ENCODE assay signal across 9 cellular contexts in genomic region chr2:159617651-159618050, GRCh38. TPM values are rescaled to one million over a fixed set of nuclear protein-coding genes. Genes with fewer than 3 reads are reported as not detected.
DNase-seq lines count a peak whose midpoint lies in the region; ATAC-seq and TF ChIP-seq lines count a peak whose summit lies in the region.
"Had no signal": no experiment of that assay in that cellular context is flagged by ENCODE, and none has a peak within 500 bp of the region (broad histone marks: within the 10 kb centered on the region; RNA-seq: fewer than 3 reads in every experiment).

No MANE protein-coding gene starts in this region.

- DNase-seq in M059J (ENCODE audit: low read depth), result peak; percentile 53
- DNase-seq in SK-N-DZ (ENCODE audit: low spot score), result peak; percentile 67
- peak; percentile 44 for DNase-seq in iris pigment epithelial cell (ENCODE audit: low read depth)
- no peak for DNase-seq in activated T-cell treated with anti-CD3 and anti-CD28 coated beads, Interleukin-2, amount 50 U/mL, for 72 hours
- DNase-seq in naive thymus-derived CD8-positive, alpha-beta T cell, result no peak
- no peak for DNase-seq in SIG-M5 treated with dmso at 0.1 percent for 504 hours (lab: John Stamatoyannopoulos, UW; ENCODE audit: unreplicated experiment)
- no peak for DNase-seq in activated CD4-positive, alpha-beta T cell treated with anti-CD3 and anti-CD28 coated beads for 4 hours
- DNase-seq: activated CD4-positive, alpha-beta T cell treated with anti-CD3 and anti-CD28 coated beads for 36 hours had no signal

- no peak overlapping the region for H3K27ac Mint-ChIP-seq in activated T-cell treated with anti-CD3 and anti-CD28 coated beads, Interleukin-2, amount 50 U/mL, for 72 hours
- no peak overlapping the region for H3K27ac Mint-ChIP-seq in naive thymus-derived CD8-positive, alpha-beta T cell
- H3K27ac Mint-ChIP-seq: activated CD4-positive, alpha-beta T cell treated with anti-CD3 and anti-CD28 coated beads for 36 hours had no signal

- no peak for ATAC-seq in activated T-cell treated with anti-CD3 and anti-CD28 coated beads, Interleukin-2, amount 50 U/mL, for 72 hours (replicated peaks in 1 of 2)
- no peak for ATAC-seq in naive thymus-derived CD8-positive, alpha-beta T cell
- ATAC-seq: activated CD4-positive, alpha-beta T cell treated with anti-CD3 and anti-CD28 coated beads for 36 hours had no signal

- H3K27ac ChIP-seq in 22Rv1, result peak overlapping the region; percentile 91

- no peak for TF ChIP-seq CTCF in 22Rv1 (IDR thresholded peaks at IDR 0.05)

- POLR2A ChIA-PET in naive thymus-derived CD8-positive, alpha-beta T cell (lab: Charles Lee), result interaction anchor here (1.0 kb wide), 1 partner anchor 95 kb away, joined by 5 read pairs; the partner anchor contains the start of gene MARCHF7

- H3K4me3 Mint-ChIP-seq in activated T-cell treated with anti-CD3 and anti-CD28 coated beads, Interleukin-2, amount 50 U/mL, for 72 hours, result no peak overlapping the region
- no peak overlapping the region for H3K4me3 Mint-ChIP-seq in naive thymus-derived CD8-positive, alpha-beta T cell
- H3K4me3 Mint-ChIP-seq: activated CD4-positive, alpha-beta T cell treated with anti-CD3 and anti-CD28 coated beads for 36 hours had no signal

- peaks cover 30% of the 10 kb centered on the region for H3K27me3 Mint-ChIP-seq in activated T-cell treated with anti-CD3 and anti-CD28 coated beads, Interleukin-2, amount 50 U/mL, for 72 hours (ENCODE audit: low read depth)
- peaks cover 8 to 19% (median 10%) of the 10 kb centered on the region in 5 donors for H3K27me3 Mint-ChIP-seq in naive thymus-derived CD8-positive, alpha-beta T cell

- H3K36me3 Mint-ChIP-seq in activated T-cell treated with anti-CD3 and anti-CD28 coated beads, Interleukin-2, amount 50 U/mL, for 72 hours (ENCODE audit: insufficient read depth in 2 of 2), result peaks cover 1 to 3% of the 10 kb centered on the region in 2 donors
- peaks cover 2 to 5% (median 2%) of the 10 kb centered on the region in 3 donors for H3K36me3 Mint-ChIP-seq in naive thymus-derived CD8-positive, alpha-beta T cell

- no peaks in the 10 kb centered on the region for H3K9me3 Mint-ChIP-seq in activated T-cell treated with anti-CD3 and anti-CD28 coated beads, Interleukin-2, amount 50 U/mL, for 72 hours
- no peaks in the 10 kb centered on the region for H3K9me3 Mint-ChIP-seq in naive thymus-derived CD8-positive, alpha-beta T cell

- peaks cover 16% of the 10 kb centered on the region for H3K4me1 Mint-ChIP-seq in activated T-cell treated with anti-CD3 and anti-CD28 coated beads, Interleukin-2, amount 50 U/mL, for 72 hours (ENCODE audit: low read depth)
- H3K4me1 Mint-ChIP-seq in naive thymus-derived CD8-positive, alpha-beta T cell, result peaks cover 6 to 20% (median 14%) of the 10 kb centered on the region in 4 donors

RNA-seq across cellular contexts. Expression of gene BAZ2B, which starts 1.3 kb away (rescaled TPM):
- total RNA-seq in M059J (2014; rRNA removed; shearing (Covaris generic)), result 20.9 and 24.0 TPM in 2 replicates
- 10.0 and 12.6 TPM in 2 replicates for polyA plus RNA-seq in SK-N-DZ (2014; cell fraction: cytosol; rRNA removed)
- 8.6 and 11.0 TPM in 2 replicates for polyA plus RNA-seq in SK-N-DZ (2014; cell fraction: nucleus; rRNA removed)
- total RNA-seq in activated T-cell treated with anti-CD3 and anti-CD28 coated beads, Interleukin-2, amount 50 U/mL, for 72 hours, result 10 to 100 TPM; 16.8 to 19.7 TPM
- 10 to 100 TPM; 24.4 to 30.4 TPM for total RNA-seq in naive thymus-derived CD8-positive, alpha-beta T cell
- 10 to 100 TPM in 2 of 3 donors, 1 to 10 TPM in 1; 6.3 to 14.7 (median 12.3) TPM for polyA plus RNA-seq in naive thymus-derived CD8-positive, alpha-beta T cell

Comparison
In these comparisons a context has a peak if more than half of its experiments do, and no peak if none do; other contexts are left out.
1. DNase-seq: peak in M059J (single experiment), SK-N-DZ (single experiment) and iris pigment epithelial cell (single experiment); none in activated T-cell treated with anti-CD3 and anti-CD28 coated beads, Interleukin-2, amount 50 U/mL, for 72 hours (0 of 2), naive thymus-derived CD8-positive, alpha-beta T cell (0 of 10), SIG-M5 treated with dmso at 0.1 percent for 504 hours (single experiment) and activated CD4-positive, alpha-beta T cell treated with anti-CD3 and anti-CD28 coated beads for 4 hours (0 of 2).